ENCODE assay signal across 19 cellular contexts in genomic region chr9:98611986-98612505, GRCh38.
DNase-seq lines count a peak whose midpoint lies in the region; ATAC-seq and TF ChIP-seq lines count a peak whose summit lies in the region.
"Had no signal": no experiment of that assay in that cellular context is flagged by ENCODE, and none has a peak within 500 bp of the region (broad histone marks: within the 10 kb centered on the region; RNA-seq: fewer than 3 reads in every experiment).

No MANE protein-coding gene starts in this region.

- no peak for ATAC-seq in gastrocnemius medialis
- ATAC-seq: PC-3 had no signal

- peak overlapping the region; percentile 7 for H3K9ac ChIP-seq in neural cell (ENCODE audit: low read length)
- H3K9ac ChIP-seq: KMS-11, SK-N-SH had no signal

- H3K79me2 ChIP-seq in neural cell (replicated peaks; ENCODE audit: insufficient read depth, low read length), result no peaks in the 10 kb centered on the region

- in situ Hi-C loops in gastrocnemius medialis (cut with MboI; ENCODE audit: low sequenced_read_pairs in 4 of 4), result no loop called here

- no peaks in the 10 kb centered on the region for H3K4me1 ChIP-seq in gastrocnemius medialis

- DNase-seq in NCI-H510A treated with DMSO at 0.1 percent for 48 hours (lab: John Stamatoyannopoulos, UW) (peak; percentile 2), NCI-H510A (lab: John Stamatoyannopoulos, UW) (no peak), WERI-Rb-1 (peak; percentile 1), gastrocnemius medialis (no peak), GDM1 (lab: John Stamatoyannopoulos, UW) (no peak)
- DNase-seq in activated CD4-positive, alpha-beta T cell treated with anti-CD3 and anti-CD28 coated beads, Interleukin-2, amount 50 U/mL, for 48 hours, result no peak
- DNase-seq: GF-D8, H7, HFFc6, NCI-H1417, NCI-H1930, NCI-H524, PC-3, RPMI8226, SHP77 treated with DMSO at 0.1 percent for 48 hours, SK-N-SH had no signal

- H3K36me3 ChIP-seq in WERI-Rb-1 (no peaks in the 10 kb centered on the region), neural cell (ENCODE audit: insufficient read depth, low read length) (no peaks in the 10 kb centered on the region), gastrocnemius medialis (no peaks in the 10 kb centered on the region)

- no peak for TF ChIP-seq EP300 in neural cell (conservative IDR thresholded peaks at IDR 0.05; ENCODE audit: poor library complexity, severe bottlenecking)

- H3K27ac ChIP-seq in WERI-Rb-1, result no peak overlapping the region
- H3K27ac ChIP-seq in neural cell (ENCODE audit: low read length), result peak overlapping the region; percentile 55
- no peak overlapping the region for H3K27ac ChIP-seq in gastrocnemius medialis
- H3K27ac ChIP-seq: C4-2B, KMS-11 had no signal

- no peak for TF ChIP-seq CTCF in WERI-Rb-1 (IDR thresholded peaks at IDR 0.05; ENCODE audit: low read depth, low read length)
- peak; percentile 45 for TF ChIP-seq CTCF in neural cell (IDR thresholded peaks at IDR 0.05; ENCODE audit: poor library complexity, severe bottlenecking)
- TF ChIP-seq CTCF in gastrocnemius medialis (IDR thresholded peaks at IDR 0.05 in 4 of 5, conservative IDR thresholded peaks at IDR 0.05 in 1 of 5), result no peak

- no peaks in the 10 kb centered on the region for H3F3A ChIP-seq in neural cell (ENCODE audit: insufficient read depth, low read length, poor library complexity, severe bottlenecking)

- H3K9me3 ChIP-seq in WERI-Rb-1 (ENCODE audit: severe bottlenecking) (no peaks in the 10 kb centered on the region), neural cell (ENCODE audit: low read length) (no peaks in the 10 kb centered on the region), gastrocnemius medialis (no peaks in the 10 kb centered on the region)
- H3K9me3 ChIP-seq: SK-N-SH had no signal

- peak; percentile 40 for TF ChIP-seq RAD21 in neural cell (conservative IDR thresholded peaks at IDR 0.05)

- no peak for TF ChIP-seq POLR2A in gastrocnemius medialis (IDR thresholded peaks at IDR 0.05)

- no peaks in the 10 kb centered on the region for H3K27me3 ChIP-seq in WERI-Rb-1 (ENCODE audit: insufficient read depth, low read depth, severe bottlenecking)
- H3K27me3 ChIP-seq in neural cell (ENCODE audit: insufficient read depth, low read depth, low read length), result no peaks in the 10 kb centered on the region
- H3K27me3 ChIP-seq in gastrocnemius medialis, result no peaks in the 10 kb centered on the region

- H3K4me3 ChIP-seq in WERI-Rb-1 (ENCODE audit: low read depth, low read length) (no peak overlapping the region), neural cell (ENCODE audit: low read length) (peak overlapping the region; percentile 2), gastrocnemius medialis (no peak overlapping the region)

- H2AFZ ChIP-seq in neural cell (ENCODE audit: low read depth, low read length), result no peak overlapping the region

- no peaks in the 10 kb centered on the region for H3K9me2 ChIP-seq in neural cell (ENCODE audit: insufficient read depth, low read length)
- H3K9me2 ChIP-seq: SK-N-SH had no signal

- H4K20me1 ChIP-seq in neural cell (ENCODE audit: insufficient read depth), result no peaks in the 10 kb centered on the region

- no peak overlapping the region for H3K4me2 ChIP-seq in neural cell (ENCODE audit: low read length)
- H3K4me2 ChIP-seq: KMS-11, SK-N-SH had no signal

- intact Hi-C loops in gastrocnemius medialis (cut with DNase I; ENCODE audit: low total_unique reads), result loop anchor here (2.0 kb wide), 1 partner anchor 59 kb away; no protein-coding TSS in a partner anchor

TF ChIP-seq in neural cell, 6 proteins besides CTCF, POLR2A, EP300 and RAD21:
- TF ChIP-seq POLR2AphosphoS5 (IDR thresholded peaks at IDR 0.05), result no peak
- TF ChIP-seq MXI1 (conservative IDR thresholded peaks at IDR 0.05; ENCODE audit: poor library complexity, severe bottlenecking), result no peak
- peak; percentile 20 for TF ChIP-seq SMC3 (conservative IDR thresholded peaks at IDR 0.05; ENCODE audit: poor library complexity)
- no peak for TF ChIP-seq EZH2 (IDR thresholded peaks at IDR 0.05; ENCODE audit: borderline replicate concordance, insufficient read depth, low read length, poor library complexity, severe bottlenecking)

Comparison
In these comparisons a context has a peak if more than half of its experiments do, and no peak if none do; other contexts are left out.
1. DNase-seq: peak in NCI-H510A treated with DMSO at 0.1 percent for 48 hours (single experiment) and WERI-Rb-1 (single experiment); none in NCI-H510A (single experiment), gastrocnemius medialis (0 of 2), activated CD4-positive, alpha-beta T cell treated with anti-CD3 and anti-CD28 coated beads, Interleukin-2, amount 50 U/mL, for 48 hours (0 of 2) and GDM1 (single experiment).